In genomic region chr15:28264166-28264565, GRCh38 we compare ENCODE assay signal across 1 cellular context.
TF ChIP-seq lines count a peak whose summit lies in the region.

No MANE protein-coding gene starts in this region.

TF ChIP-seq in WTC11, 78 proteins besides CTCF, POLR2A, EP300 and RAD21 (continued from another document):
- TF ChIP-seq, protein P1, sequence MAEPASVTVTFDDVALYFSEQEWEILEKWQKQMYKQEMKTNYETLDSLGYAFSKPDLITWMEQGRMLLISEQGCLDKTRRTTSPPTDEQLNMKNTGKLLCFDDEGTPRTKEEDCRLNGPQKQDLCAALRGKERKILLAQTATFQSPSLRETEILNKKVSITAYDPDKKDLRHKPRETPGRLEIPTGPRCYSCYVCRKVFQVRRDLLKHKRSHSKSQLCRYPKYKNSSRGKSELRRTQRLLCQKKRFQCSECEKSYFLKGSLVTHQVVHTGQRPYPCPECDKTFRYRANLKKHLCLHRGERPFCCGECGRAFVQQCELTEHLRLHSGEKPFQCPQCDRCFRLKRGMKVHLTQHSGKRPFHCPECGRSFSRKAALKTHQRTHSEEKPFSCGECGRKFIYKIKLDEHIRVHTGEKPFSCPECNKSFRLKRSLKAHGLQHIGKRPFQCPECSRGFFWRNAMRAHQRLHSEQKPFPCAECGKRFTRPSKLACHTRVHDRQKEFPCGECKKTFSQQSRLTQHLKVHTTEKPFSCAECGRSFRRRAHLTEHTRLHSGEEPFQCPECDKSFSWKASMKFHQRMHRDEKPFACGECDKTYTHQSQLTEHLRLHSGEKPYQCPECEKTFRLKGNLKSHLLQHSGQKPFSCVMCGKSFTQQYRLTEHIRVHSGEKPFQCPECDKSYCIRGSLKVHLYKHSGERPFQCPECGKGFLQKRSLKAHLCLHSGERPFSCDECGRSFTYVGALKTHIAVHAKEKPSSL (CRISPR knock-in tag; conservative IDR thresholded peaks at IDR 0.05) = no peak
- TF ChIP-seq ZNF396 (CRISPR knock-in tag; IDR thresholded peaks at IDR 0.05; ENCODE audit: borderline replicate concordance) (no peak), PRDM15 (CRISPR knock-in tag; IDR thresholded peaks at IDR 0.05) (no peak), ESRRA (CRISPR knock-in tag; IDR thresholded peaks at IDR 0.05; ENCODE audit: borderline replicate concordance) (no peak), ZNF317 (CRISPR knock-in tag; IDR thresholded peaks at IDR 0.05; ENCODE audit: borderline replicate concordance, low read depth) (no peak), NR1H2 (CRISPR knock-in tag; IDR thresholded peaks at IDR 0.05) (no peak), MXD4 (CRISPR knock-in tag; IDR thresholded peaks at IDR 0.05; ENCODE audit: borderline replicate concordance) (no peak), EMX1 (CRISPR knock-in tag; IDR thresholded peaks at IDR 0.05) (no peak)
- TF ChIP-seq, protein P2, sequence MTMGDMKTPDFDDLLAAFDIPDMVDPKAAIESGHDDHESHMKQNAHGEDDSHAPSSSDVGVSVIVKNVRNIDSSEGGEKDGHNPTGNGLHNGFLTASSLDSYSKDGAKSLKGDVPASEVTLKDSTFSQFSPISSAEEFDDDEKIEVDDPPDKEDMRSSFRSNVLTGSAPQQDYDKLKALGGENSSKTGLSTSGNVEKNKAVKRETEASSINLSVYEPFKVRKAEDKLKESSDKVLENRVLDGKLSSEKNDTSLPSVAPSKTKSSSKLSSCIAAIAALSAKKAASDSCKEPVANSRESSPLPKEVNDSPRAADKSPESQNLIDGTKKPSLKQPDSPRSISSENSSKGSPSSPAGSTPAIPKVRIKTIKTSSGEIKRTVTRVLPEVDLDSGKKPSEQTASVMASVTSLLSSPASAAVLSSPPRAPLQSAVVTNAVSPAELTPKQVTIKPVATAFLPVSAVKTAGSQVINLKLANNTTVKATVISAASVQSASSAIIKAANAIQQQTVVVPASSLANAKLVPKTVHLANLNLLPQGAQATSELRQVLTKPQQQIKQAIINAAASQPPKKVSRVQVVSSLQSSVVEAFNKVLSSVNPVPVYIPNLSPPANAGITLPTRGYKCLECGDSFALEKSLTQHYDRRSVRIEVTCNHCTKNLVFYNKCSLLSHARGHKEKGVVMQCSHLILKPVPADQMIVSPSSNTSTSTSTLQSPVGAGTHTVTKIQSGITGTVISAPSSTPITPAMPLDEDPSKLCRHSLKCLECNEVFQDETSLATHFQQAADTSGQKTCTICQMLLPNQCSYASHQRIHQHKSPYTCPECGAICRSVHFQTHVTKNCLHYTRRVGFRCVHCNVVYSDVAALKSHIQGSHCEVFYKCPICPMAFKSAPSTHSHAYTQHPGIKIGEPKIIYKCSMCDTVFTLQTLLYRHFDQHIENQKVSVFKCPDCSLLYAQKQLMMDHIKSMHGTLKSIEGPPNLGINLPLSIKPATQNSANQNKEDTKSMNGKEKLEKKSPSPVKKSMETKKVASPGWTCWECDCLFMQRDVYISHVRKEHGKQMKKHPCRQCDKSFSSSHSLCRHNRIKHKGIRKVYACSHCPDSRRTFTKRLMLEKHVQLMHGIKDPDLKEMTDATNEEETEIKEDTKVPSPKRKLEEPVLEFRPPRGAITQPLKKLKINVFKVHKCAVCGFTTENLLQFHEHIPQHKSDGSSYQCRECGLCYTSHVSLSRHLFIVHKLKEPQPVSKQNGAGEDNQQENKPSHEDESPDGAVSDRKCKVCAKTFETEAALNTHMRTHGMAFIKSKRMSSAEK (CRISPR knock-in tag; IDR thresholded peaks at IDR 0.05; ENCODE audit: borderline replicate concordance) = no peak
- TF ChIP-seq, protein P3, sequence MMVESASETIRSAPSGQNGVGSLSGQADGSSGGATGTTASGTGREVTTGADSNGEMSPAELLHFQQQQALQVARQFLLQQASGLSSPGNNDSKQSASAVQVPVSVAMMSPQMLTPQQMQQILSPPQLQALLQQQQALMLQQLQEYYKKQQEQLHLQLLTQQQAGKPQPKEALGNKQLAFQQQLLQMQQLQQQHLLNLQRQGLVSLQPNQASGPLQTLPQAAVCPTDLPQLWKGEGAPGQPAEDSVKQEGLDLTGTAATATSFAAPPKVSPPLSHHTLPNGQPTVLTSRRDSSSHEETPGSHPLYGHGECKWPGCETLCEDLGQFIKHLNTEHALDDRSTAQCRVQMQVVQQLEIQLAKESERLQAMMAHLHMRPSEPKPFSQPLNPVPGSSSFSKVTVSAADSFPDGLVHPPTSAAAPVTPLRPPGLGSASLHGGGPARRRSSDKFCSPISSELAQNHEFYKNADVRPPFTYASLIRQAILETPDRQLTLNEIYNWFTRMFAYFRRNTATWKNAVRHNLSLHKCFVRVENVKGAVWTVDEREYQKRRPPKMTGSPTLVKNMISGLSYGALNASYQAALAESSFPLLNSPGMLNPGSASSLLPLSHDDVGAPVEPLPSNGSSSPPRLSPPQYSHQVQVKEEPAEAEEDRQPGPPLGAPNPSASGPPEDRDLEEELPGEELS (CRISPR knock-in tag; IDR thresholded peaks at IDR 0.05) = no peak
